In the genomic region with DNA sequence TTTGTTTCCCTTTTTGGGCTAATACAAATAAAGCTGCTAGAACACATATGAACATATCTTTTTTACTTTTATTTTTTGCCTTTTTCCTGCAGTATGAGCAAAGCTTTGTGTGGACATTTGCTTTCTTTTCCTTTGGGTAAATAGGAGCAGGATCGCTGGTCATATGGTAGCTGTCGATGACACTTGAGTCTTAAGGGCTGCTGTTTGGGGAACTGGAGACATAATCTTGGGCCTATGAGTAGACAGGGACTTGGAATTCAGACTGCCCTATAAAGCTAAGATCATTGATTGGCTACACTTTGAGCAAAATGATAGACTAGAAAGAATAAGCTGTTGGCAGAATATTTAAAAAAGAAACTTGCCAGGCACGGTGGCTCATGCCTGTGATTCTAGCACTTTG, we compare ENCODE assay signal across 14 cellular contexts.
A peak's percentile ranks its signal among the peaks of the same experiment; 100 is the strongest.
DNase-seq lines count a peak whose midpoint lies in the region; ATAC-seq and TF ChIP-seq lines count a peak whose summit lies in the region.
"Had no signal": no experiment of that assay in that cellular context is flagged by ENCODE, and none has a peak within 500 bp of the region (broad histone marks: within the 10 kb centered on the region; RNA-seq: fewer than 3 reads in every experiment).

No MANE protein-coding gene starts in this region.

- no peaks in the 10 kb centered on the region for H3F3A ChIP-seq in GM23338 (replicated peaks; ENCODE audit: low read depth)

- no peaks in the 10 kb centered on the region; the same call in 1 of the 2 replicates for H3K4me1 ChIP-seq in GM23338 (ENCODE audit: insufficient read depth)
- peaks cover 4 to 7% of the 10 kb centered on the region in 2 donors for H3K4me1 ChIP-seq in left lung
- peaks cover 21% of the 10 kb centered on the region for H3K4me1 ChIP-seq in osteoblast (ENCODE audit: insufficient read depth, low read length)
- H3K4me1 ChIP-seq in upper lobe of right lung = peaks cover 3% of the 10 kb centered on the region

- H3K79me2 ChIP-seq in GM23338 (replicated peaks; ENCODE audit: insufficient read depth) (peaks cover 66% of the 10 kb centered on the region), osteoblast (ENCODE audit: insufficient read depth, low read length) (peaks cover 74% of the 10 kb centered on the region)

- H3K27me3 ChIP-seq in GM23338 (ENCODE audit: insufficient read depth) (no peaks in the 10 kb centered on the region), left lung (no peaks in the 10 kb centered on the region), osteoblast (ENCODE audit: insufficient read depth, low read length) (no peaks in the 10 kb centered on the region), upper lobe of right lung (no peaks in the 10 kb centered on the region)
- H3K27me3 ChIP-seq: BE2C had no signal

- H3K27me3 Mint-ChIP-seq in GM23338 (ENCODE audit: insufficient read depth, low read depth, poor library complexity) = peaks cover 5% of the 10 kb centered on the region
- H3K27me3 Mint-ChIP-seq in activated T-helper 2 cell treated with anti-CD3 and anti-CD28 coated beads, Interferon-gamma antibody, Interleukin-2, Interleukin-4, amounts not matched to agents 10 μg/mL and 5 μg/mL and 100 μg/mL, durations not matched to agents 14 hours and 24 hours and 36 hours (ENCODE audit: low read depth) = no peaks in the 10 kb centered on the region
- H3K27me3 Mint-ChIP-seq in osteocyte (ENCODE audit: unreplicated experiment) = no peaks in the 10 kb centered on the region

- ATAC-seq in GM23338 (no peak), left lung (peak; percentile 85), upper lobe of right lung (peak; percentile 55), GM21528 (IDR thresholded peaks at IDR 0.05; ENCODE audit: low FRiP score, unreplicated experiment) (no peak)
- ATAC-seq: A549, HepG2 had no signal

- TF ChIP-seq CTCF in GM23338 (conservative IDR thresholded peaks at IDR 0.05; ENCODE audit: low read depth in 2 of 2) (no peak), left lung (IDR thresholded peaks at IDR 0.05) (no peak), osteoblast (IDR thresholded peaks at IDR 0.05; ENCODE audit: extremely low read depth, low read depth, low read length) (no peak), upper lobe of right lung (IDR thresholded peaks at IDR 0.05) (no peak), osteocyte (IDR thresholded peaks at IDR 0.05) (no peak)

- no peaks in the 10 kb centered on the region for H3K9me2 ChIP-seq in GM23338 (ENCODE audit: insufficient read depth)

- H3K27ac Mint-ChIP-seq in GM23338 (no peak overlapping the region), osteocyte (ENCODE audit: unreplicated experiment) (no peak overlapping the region)
- no peak overlapping the region for H3K27ac Mint-ChIP-seq in activated T-helper 2 cell treated with anti-CD3 and anti-CD28 coated beads, Interferon-gamma antibody, Interleukin-2, Interleukin-4, amounts not matched to agents 10 μg/mL and 5 μg/mL and 100 μg/mL, durations not matched to agents 14 hours and 24 hours and 36 hours
- H3K27ac Mint-ChIP-seq: H9 had no signal

- intact Hi-C loops in left lung (cut with DNase I) = no loop called here
- intact Hi-C loops in upper lobe of right lung (cut with DNase I) = no loop called here
- intact Hi-C loops in activated T-helper 2 cell treated with anti-CD3 and anti-CD28 coated beads, Interferon-gamma antibody, Interleukin-2, Interleukin-4, amounts not matched to agents 10 μg/mL and 5 μg/mL and 100 μg/mL, durations not matched to agents 14 hours and 24 hours and 36 hours (cut with micrococcal nuclease) = no loop called here

- H3K27ac ChIP-seq in GM23338 (ENCODE audit: low read depth) (no peak overlapping the region), left lung (no peak overlapping the region), osteoblast (ENCODE audit: low read depth, low read length) (peak overlapping the region; percentile 6), upper lobe of right lung (no peak overlapping the region)
- H3K27ac ChIP-seq: A549 had no signal

- H3K4me3 ChIP-seq in GM23338 (no peak overlapping the region), left lung (no peak overlapping the region), osteoblast (ENCODE audit: insufficient read depth, low read length) (no peak overlapping the region), upper lobe of right lung (no peak overlapping the region)
- H3K4me3 ChIP-seq: A549 had no signal

- no peak overlapping the region for H2AFZ ChIP-seq in GM23338
- no peak overlapping the region for H2AFZ ChIP-seq in osteoblast (ENCODE audit: low read length)

- H3K4me2 ChIP-seq in GM23338 (0 out of 2 replicates have a peak overlapping the region, but pooled peaks have one; percentile 41), osteoblast (ENCODE audit: insufficient read depth, low read length) (no peak overlapping the region)
- H3K4me2 ChIP-seq: A549 had no signal

- H3K36me3 ChIP-seq in GM23338 (ENCODE audit: insufficient read depth) = no peaks in the 10 kb centered on the region
- no peaks in the 10 kb centered on the region for H3K36me3 ChIP-seq in left lung
- no peaks in the 10 kb centered on the region for H3K36me3 ChIP-seq in osteoblast (ENCODE audit: insufficient read depth, low read length)
- H3K36me3 ChIP-seq in upper lobe of right lung = no peaks in the 10 kb centered on the region
- H3K36me3 ChIP-seq: BE2C had no signal

- DNase-seq in GM23338 (ENCODE audit: low spot score) (no peak), left lung (no peak), osteoblast (ENCODE audit: insufficient read length, low spot score, missing footprints) (no peak), upper lobe of right lung (no peak), HUDEP-2 (lab: John Stamatoyannopoulos, UW; ENCODE audit: unreplicated experiment in 76 of 76) (no peak), osteocyte (ENCODE audit: extremely low spot score, unreplicated experiment) (no peak)
- no peak for DNase-seq in activated T-helper 2 cell treated with anti-CD3 and anti-CD28 coated beads, Interferon-gamma antibody, Interleukin-2, Interleukin-4, amounts not matched to agents 10 μg/mL and 5 μg/mL and 100 μg/mL, durations not matched to agents 14 hours and 24 hours and 36 hours (ENCODE audit: low spot score)
- DNase-seq: BE2C, DMS53, GOT3, H9 had no signal

- H3K4me3 Mint-ChIP-seq in GM23338 = no peak overlapping the region
- no peak overlapping the region for H3K4me3 Mint-ChIP-seq in activated T-helper 2 cell treated with anti-CD3 and anti-CD28 coated beads, Interferon-gamma antibody, Interleukin-2, Interleukin-4, amounts not matched to agents 10 μg/mL and 5 μg/mL and 100 μg/mL, durations not matched to agents 14 hours and 24 hours and 36 hours (ENCODE audit: low read depth)
- H3K4me3 Mint-ChIP-seq in osteocyte (ENCODE audit: unreplicated experiment) = no peak overlapping the region
- H3K4me3 Mint-ChIP-seq: H9 had no signal

- H3K36me3 Mint-ChIP-seq in GM23338 (ENCODE audit: low read depth) = peaks cover 12% of the 10 kb centered on the region
- no peaks in the 10 kb centered on the region for H3K36me3 Mint-ChIP-seq in activated T-helper 2 cell treated with anti-CD3 and anti-CD28 coated beads, Interferon-gamma antibody, Interleukin-2, Interleukin-4, amounts not matched to agents 10 μg/mL and 5 μg/mL and 100 μg/mL, durations not matched to agents 14 hours and 24 hours and 36 hours (ENCODE audit: low read depth)
- peaks cover 7% of the 10 kb centered on the region for H3K36me3 Mint-ChIP-seq in osteocyte (ENCODE audit: unreplicated experiment)

- H4K20me1 ChIP-seq in GM23338 (replicated peaks; ENCODE audit: insufficient read depth) = no peaks in the 10 kb centered on the region
- H4K20me1 ChIP-seq in osteoblast (ENCODE audit: insufficient read depth, low read length) = no peaks in the 10 kb centered on the region

- H3K9me3 Mint-ChIP-seq in GM23338 (peaks cover 21% of the 10 kb centered on the region), osteocyte (ENCODE audit: unreplicated experiment) (peaks cover 13% of the 10 kb centered on the region)
- peaks cover 16% of the 10 kb centered on the region for H3K9me3 Mint-ChIP-seq in activated T-helper 2 cell treated with anti-CD3 and anti-CD28 coated beads, Interferon-gamma antibody, Interleukin-2, Interleukin-4, amounts not matched to agents 10 μg/mL and 5 μg/mL and 100 μg/mL, durations not matched to agents 14 hours and 24 hours and 36 hours

- no peaks in the 10 kb centered on the region for H3K9me3 ChIP-seq in left lung
- no peaks in the 10 kb centered on the region for H3K9me3 ChIP-seq in osteoblast (ENCODE audit: low read depth, low read length)
- H3K9me3 ChIP-seq in upper lobe of right lung = no peaks in the 10 kb centered on the region
- H3K9me3 ChIP-seq: BE2C had no signal

- H3K4me1 Mint-ChIP-seq in GM23338 = peaks cover 13% of the 10 kb centered on the region
- H3K4me1 Mint-ChIP-seq in activated T-helper 2 cell treated with anti-CD3 and anti-CD28 coated beads, Interferon-gamma antibody, Interleukin-2, Interleukin-4, amounts not matched to agents 10 μg/mL and 5 μg/mL and 100 μg/mL, durations not matched to agents 14 hours and 24 hours and 36 hours (ENCODE audit: low read depth) = peaks cover 1% of the 10 kb centered on the region
- peaks cover 25% of the 10 kb centered on the region for H3K4me1 Mint-ChIP-seq in osteocyte (ENCODE audit: unreplicated experiment)

TF ChIP-seq in GM23338, 12 proteins besides CTCF, POLR2A, EP300 and RAD21:
- TF ChIP-seq JUNB (IDR thresholded peaks at IDR 0.05; ENCODE audit: unreplicated experiment) (no peak), ZNF331 (CRISPR knock-in tag; IDR thresholded peaks at IDR 0.05; ENCODE audit: low read depth) (no peak), EZH2phosphoT487 (IDR thresholded peaks at IDR 0.05; ENCODE audit: unreplicated experiment) (no peak), ZNF114 (CRISPR knock-in tag; IDR thresholded peaks at IDR 0.05) (no peak), CREB1 (CRISPR knock-in tag; IDR thresholded peaks at IDR 0.05; ENCODE audit: low read depth) (no peak), NANOG (IDR thresholded peaks at IDR 0.05; ENCODE audit: borderline replicate concordance) (no peak)
- TF ChIP-seq, protein P1, sequence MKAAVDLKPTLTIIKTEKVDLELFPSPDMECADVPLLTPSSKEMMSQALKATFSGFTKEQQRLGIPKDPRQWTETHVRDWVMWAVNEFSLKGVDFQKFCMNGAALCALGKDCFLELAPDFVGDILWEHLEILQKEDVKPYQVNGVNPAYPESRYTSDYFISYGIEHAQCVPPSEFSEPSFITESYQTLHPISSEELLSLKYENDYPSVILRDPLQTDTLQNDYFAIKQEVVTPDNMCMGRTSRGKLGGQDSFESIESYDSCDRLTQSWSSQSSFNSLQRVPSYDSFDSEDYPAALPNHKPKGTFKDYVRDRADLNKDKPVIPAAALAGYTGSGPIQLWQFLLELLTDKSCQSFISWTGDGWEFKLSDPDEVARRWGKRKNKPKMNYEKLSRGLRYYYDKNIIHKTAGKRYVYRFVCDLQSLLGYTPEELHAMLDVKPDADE (IDR thresholded peaks at IDR 0.05) = no peak

Comparison
In these comparisons a context has a peak if more than half of its experiments do, and no peak if none do; other contexts are left out.
1. ATAC-seq: peak in left lung (single experiment) and upper lobe of right lung (single experiment); none in GM23338 (single experiment) and GM21528 (single experiment).